ENCODE assay signal across 1 cellular context in the genomic region with DNA sequence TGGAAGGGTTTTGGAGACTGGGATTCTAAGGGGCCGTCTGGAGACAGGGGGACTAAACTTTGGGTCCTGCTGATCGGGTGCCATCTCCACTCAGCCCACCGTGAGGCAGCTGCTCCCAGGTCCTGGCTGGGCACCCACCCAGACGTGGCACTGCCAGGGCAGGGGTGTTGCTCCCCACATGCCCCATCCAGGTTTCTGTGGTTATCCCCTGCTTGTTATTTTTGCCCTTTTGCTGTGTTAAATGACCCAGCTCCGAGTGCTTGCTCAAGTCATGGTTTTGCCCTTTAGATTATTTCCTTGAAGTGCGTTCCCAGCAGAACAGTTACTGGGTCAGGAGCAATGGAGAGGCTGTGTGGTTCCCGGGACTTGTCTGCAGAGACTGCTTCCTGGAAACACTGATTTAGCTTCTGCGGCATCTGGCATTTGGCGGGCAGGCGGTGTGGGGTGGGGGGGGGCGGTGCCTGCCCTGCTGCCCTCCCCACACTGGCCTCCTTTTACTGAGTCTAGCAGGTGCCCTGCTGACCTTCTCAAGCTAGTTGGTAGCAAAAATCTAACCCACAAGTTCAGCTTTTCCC.
TF ChIP-seq lines count a peak whose summit lies in the region.

No MANE protein-coding gene starts in this region.

TF ChIP-seq in endothelial cell of umbilical vein, 7 proteins besides CTCF, POLR2A, EP300 and RAD21:
- TF ChIP-seq JUN (IDR thresholded peaks at IDR 0.05; ENCODE audit: borderline replicate concordance, insufficient read depth, insufficient read length, low read depth) (no peak), EZH2 (IDR thresholded peaks at IDR 0.05; ENCODE audit: borderline replicate concordance, low read depth, low read length, severe bottlenecking) (no peak), POLR2AphosphoS5 (IDR thresholded peaks at IDR 0.05; ENCODE audit: insufficient read depth, low read depth, low read length) (no peak), MYC (IDR thresholded peaks at IDR 0.05; ENCODE audit: low read depth, low read length) (no peak), FOS (IDR thresholded peaks at IDR 0.05; ENCODE audit: borderline replicate concordance, insufficient read depth, low read length) (no peak), GATA2 (IDR thresholded peaks at IDR 0.05; ENCODE audit: insufficient read depth, insufficient read length, low read depth, low read length) (no peak)
- TF ChIP-seq, protein P1, sequence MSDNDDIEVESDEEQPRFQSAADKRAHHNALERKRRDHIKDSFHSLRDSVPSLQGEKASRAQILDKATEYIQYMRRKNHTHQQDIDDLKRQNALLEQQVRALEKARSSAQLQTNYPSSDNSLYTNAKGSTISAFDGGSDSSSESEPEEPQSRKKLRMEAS (IDR thresholded peaks at IDR 0.05; ENCODE audit: insufficient read depth, insufficient read length), result no peak
